ENCODE assay signal across 1 cellular context in the genomic region with DNA sequence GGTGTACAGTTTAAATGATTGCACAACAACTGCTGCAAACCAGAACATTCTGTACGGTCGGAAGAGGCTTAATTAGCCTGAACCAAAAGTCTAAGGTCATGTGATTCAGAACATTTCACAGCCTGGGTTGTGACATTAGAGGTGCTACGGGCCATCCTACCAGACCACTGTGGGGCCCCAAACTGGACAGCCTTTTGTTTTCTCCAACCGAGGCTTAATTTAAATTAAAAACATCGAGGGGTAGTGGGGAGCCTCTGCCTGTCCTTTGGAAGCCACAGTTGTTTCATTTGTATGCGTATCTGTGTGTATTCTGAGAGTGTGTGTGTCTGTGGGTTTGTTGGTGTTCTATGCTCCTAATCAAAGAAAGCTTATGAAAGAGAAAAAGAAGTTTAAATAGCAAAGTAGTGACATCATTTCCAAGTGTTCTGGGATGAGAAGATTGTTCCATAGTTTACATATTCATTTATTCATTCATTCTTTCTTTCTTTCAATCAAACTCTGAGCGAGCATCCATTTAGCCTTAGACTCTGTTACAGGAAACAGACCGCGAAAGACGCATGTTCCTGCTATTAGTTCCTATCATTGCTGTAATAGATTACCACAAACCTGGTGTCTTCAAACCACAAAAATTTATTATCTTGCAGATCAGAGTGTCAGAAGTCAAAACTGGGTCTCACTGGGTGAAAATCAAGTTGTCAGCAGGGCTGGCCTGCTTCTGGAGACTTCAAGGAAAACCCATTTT.
TF ChIP-seq lines count a peak whose summit lies in the region.

No MANE protein-coding gene starts in this region.

TF ChIP-seq in GM23338, 12 proteins besides CTCF, POLR2A, EP300 and RAD21 (continued from another document):
- TF ChIP-seq ZNF462 (CRISPR knock-in tag; IDR thresholded peaks at IDR 0.05): no peak
- TF ChIP-seq, protein P1, sequence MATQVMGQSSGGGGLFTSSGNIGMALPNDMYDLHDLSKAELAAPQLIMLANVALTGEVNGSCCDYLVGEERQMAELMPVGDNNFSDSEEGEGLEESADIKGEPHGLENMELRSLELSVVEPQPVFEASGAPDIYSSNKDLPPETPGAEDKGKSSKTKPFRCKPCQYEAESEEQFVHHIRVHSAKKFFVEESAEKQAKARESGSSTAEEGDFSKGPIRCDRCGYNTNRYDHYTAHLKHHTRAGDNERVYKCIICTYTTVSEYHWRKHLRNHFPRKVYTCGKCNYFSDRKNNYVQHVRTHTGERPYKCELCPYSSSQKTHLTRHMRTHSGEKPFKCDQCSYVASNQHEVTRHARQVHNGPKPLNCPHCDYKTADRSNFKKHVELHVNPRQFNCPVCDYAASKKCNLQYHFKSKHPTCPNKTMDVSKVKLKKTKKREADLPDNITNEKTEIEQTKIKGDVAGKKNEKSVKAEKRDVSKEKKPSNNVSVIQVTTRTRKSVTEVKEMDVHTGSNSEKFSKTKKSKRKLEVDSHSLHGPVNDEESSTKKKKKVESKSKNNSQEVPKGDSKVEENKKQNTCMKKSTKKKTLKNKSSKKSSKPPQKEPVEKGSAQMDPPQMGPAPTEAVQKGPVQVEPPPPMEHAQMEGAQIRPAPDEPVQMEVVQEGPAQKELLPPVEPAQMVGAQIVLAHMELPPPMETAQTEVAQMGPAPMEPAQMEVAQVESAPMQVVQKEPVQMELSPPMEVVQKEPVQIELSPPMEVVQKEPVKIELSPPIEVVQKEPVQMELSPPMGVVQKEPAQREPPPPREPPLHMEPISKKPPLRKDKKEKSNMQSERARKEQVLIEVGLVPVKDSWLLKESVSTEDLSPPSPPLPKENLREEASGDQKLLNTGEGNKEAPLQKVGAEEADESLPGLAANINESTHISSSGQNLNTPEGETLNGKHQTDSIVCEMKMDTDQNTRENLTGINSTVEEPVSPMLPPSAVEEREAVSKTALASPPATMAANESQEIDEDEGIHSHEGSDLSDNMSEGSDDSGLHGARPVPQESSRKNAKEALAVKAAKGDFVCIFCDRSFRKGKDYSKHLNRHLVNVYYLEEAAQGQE (IDR thresholded peaks at IDR 0.05; ENCODE audit: unreplicated experiment): no peak
- TF ChIP-seq, protein P2, sequence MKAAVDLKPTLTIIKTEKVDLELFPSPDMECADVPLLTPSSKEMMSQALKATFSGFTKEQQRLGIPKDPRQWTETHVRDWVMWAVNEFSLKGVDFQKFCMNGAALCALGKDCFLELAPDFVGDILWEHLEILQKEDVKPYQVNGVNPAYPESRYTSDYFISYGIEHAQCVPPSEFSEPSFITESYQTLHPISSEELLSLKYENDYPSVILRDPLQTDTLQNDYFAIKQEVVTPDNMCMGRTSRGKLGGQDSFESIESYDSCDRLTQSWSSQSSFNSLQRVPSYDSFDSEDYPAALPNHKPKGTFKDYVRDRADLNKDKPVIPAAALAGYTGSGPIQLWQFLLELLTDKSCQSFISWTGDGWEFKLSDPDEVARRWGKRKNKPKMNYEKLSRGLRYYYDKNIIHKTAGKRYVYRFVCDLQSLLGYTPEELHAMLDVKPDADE (IDR thresholded peaks at IDR 0.05): no peak
- TF ChIP-seq EZH2 (IDR thresholded peaks at IDR 0.05; ENCODE audit: low read depth, unreplicated experiment): no peak
- no peak for TF ChIP-seq ZNF331 (CRISPR knock-in tag; IDR thresholded peaks at IDR 0.05; ENCODE audit: low read depth)
- no peak for TF ChIP-seq NANOG (IDR thresholded peaks at IDR 0.05; ENCODE audit: borderline replicate concordance)
- no peak for TF ChIP-seq POLR2AphosphoS5 (IDR thresholded peaks at IDR 0.05; ENCODE audit: low read depth)
- no peak for TF ChIP-seq CREB1 (CRISPR knock-in tag; IDR thresholded peaks at IDR 0.05; ENCODE audit: low read depth)
